In genomic region chr11:46593550-46594382, GRCh38 we compare ENCODE assay signal across 8 cellular contexts.
DNase-seq lines count a peak whose midpoint lies in the region; ATAC-seq and TF ChIP-seq lines count a peak whose summit lies in the region.

Gene AMBRA1, minus strand, starts transcription at chr11:46594023. Its CDS starts 45,643 bp downstream, at chr11:46548380.

- DNase-seq in AG08396 (ENCODE audit: low spot score): peak; percentile 88
- DNase-seq in NCI-H345 (lab: John Stamatoyannopoulos, UW): peak; percentile 82
- DNase-seq in activated CD4-positive, CD25-positive, alpha-beta regulatory T cell treated with anti-CD3 and anti-CD28 coated beads, Interleukin-2, amount 50 U/mL, for 16 hours (ENCODE audit: low read depth, low spot score): peak; percentile 71
- DNase-seq in central memory CD8-positive, alpha-beta T cell (ENCODE audit: low spot score in 2 of 2): peak; percentile 64 to 77
- peak; percentile 93 for DNase-seq in islet precursor cell
- DNase-seq in stimulated activated CD4-positive, alpha-beta T cell treated with anti-CD3 and anti-CD28 coated beads, Interleukin-12 subunit alpha, Interleukin-12 subunit beta, amount 100 ng/mL, for 4 hours: peak; percentile 76

- peaks cover 9% of the 10 kb centered on the region for H3K36me3 Mint-ChIP-seq in central memory CD8-positive, alpha-beta T cell (ENCODE audit: insufficient read depth)

- H3K9me3 Mint-ChIP-seq in central memory CD8-positive, alpha-beta T cell: no peaks in the 10 kb centered on the region

- peak within 1 kb of the TSS; percentile 86 for H3K27ac Mint-ChIP-seq in central memory CD8-positive, alpha-beta T cell (ENCODE audit: low read depth)

- in situ Hi-C loops in GM18951 (cut with MboI; ENCODE audit: low sequenced_read_pairs, unreplicated experiment): no loop called here

- no peaks in the 10 kb centered on the region for H3K27me3 Mint-ChIP-seq in central memory CD8-positive, alpha-beta T cell

- peak within 1 kb of the TSS; percentile 90 for H3K4me3 Mint-ChIP-seq in central memory CD8-positive, alpha-beta T cell

- ATAC-seq in HG03175 (IDR thresholded peaks at IDR 0.05; ENCODE audit: unreplicated experiment): peak; percentile 82
- ATAC-seq in central memory CD8-positive, alpha-beta T cell (replicated peaks; ENCODE audit: extremely low read depth, poor library complexity, severe bottlenecking): peak; percentile 88

- TF ChIP-seq POLR2A in GM18951 (IDR thresholded peaks at IDR 0.05; ENCODE audit: extremely low read depth, insufficient read depth, insufficient read length): peak; percentile 75

- peaks cover 46% of the 10 kb centered on the region for H3K4me1 Mint-ChIP-seq in central memory CD8-positive, alpha-beta T cell

Comparison
In these comparisons a context has a peak if more than half of its experiments do, and no peak if none do; other contexts are left out.
1. Peak in every context shown above with its lines: DNase-seq and ATAC-seq.